ENCODE assay signal across 1 cellular context in the genomic region with DNA sequence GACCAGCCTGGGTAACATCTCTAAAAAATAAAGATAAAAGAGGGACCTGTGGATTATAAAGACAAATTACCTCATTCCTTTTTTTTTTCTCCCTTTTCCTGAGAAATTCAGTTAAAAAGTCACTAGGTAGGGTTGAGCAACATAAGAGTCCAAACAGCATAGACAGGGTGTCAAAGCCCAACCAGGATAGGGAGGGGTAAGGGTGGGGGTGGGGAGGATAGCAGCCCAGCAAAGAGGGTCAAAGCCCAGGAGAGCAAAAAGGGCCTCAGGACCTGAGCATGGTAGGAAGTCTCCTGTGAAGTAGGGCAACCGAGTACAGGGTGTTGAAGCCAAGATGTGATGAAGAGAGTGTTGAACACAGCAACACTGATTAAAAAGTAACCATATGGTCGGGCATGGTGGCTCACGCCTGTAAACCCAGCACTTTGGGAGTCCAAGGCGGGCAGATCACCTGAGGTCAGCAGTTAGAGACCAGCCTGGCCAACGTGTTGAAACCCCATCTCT.
A peak's percentile ranks its signal among the peaks of the same experiment; 100 is the strongest.
TF ChIP-seq lines count a peak whose summit lies in the region.

No MANE protein-coding gene starts in this region.

TF ChIP-seq in HepG2, 621 proteins besides CTCF, POLR2A, EP300 and RAD21 (continued from another document and continues in another):
- TF ChIP-seq, protein P1, sequence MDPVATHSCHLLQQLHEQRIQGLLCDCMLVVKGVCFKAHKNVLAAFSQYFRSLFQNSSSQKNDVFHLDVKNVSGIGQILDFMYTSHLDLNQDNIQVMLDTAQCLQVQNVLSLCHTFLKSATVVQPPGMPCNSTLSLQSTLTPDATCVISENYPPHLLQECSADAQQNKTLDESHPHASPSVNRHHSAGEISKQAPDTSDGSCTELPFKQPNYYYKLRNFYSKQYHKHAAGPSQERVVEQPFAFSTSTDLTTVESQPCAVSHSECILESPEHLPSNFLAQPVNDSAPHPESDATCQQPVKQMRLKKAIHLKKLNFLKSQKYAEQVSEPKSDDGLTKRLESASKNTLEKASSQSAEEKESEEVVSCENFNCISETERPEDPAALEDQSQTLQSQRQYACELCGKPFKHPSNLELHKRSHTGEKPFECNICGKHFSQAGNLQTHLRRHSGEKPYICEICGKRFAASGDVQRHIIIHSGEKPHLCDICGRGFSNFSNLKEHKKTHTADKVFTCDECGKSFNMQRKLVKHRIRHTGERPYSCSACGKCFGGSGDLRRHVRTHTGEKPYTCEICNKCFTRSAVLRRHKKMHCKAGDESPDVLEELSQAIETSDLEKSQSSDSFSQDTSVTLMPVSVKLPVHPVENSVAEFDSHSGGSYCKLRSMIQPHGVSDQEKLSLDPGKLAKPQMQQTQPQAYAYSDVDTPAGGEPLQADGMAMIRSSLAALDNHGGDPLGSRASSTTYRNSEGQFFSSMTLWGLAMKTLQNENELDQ (CRISPR knock-in tag; IDR thresholded peaks at IDR 0.05; ENCODE audit: borderline replicate concordance), result no peak
- TF ChIP-seq TRIM24 (CRISPR knock-in tag; IDR thresholded peaks at IDR 0.05), result no peak
- TF ChIP-seq HNF4G (IDR thresholded peaks at IDR 0.05; ENCODE audit: borderline replicate concordance, low read depth, low read length), result peak; percentile 46; the same call in 1 of the 2 replicates
- no peak for TF ChIP-seq HNF4G (CRISPR knock-in tag; IDR thresholded peaks at IDR 0.05; ENCODE audit: borderline replicate concordance, low read depth)
- no peak for TF ChIP-seq ZNF10 (CRISPR knock-in tag; IDR thresholded peaks at IDR 0.05; ENCODE audit: borderline replicate concordance, low read depth)
- TF ChIP-seq, protein P2, sequence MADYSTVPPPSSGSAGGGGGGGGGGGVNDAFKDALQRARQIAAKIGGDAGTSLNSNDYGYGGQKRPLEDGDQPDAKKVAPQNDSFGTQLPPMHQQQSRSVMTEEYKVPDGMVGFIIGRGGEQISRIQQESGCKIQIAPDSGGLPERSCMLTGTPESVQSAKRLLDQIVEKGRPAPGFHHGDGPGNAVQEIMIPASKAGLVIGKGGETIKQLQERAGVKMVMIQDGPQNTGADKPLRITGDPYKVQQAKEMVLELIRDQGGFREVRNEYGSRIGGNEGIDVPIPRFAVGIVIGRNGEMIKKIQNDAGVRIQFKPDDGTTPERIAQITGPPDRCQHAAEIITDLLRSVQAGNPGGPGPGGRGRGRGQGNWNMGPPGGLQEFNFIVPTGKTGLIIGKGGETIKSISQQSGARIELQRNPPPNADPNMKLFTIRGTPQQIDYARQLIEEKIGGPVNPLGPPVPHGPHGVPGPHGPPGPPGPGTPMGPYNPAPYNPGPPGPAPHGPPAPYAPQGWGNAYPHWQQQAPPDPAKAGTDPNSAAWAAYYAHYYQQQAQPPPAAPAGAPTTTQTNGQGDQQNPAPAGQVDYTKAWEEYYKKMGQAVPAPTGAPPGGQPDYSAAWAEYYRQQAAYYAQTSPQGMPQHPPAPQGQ (CRISPR knock-in tag; IDR thresholded peaks at IDR 0.05; ENCODE audit: borderline replicate concordance), result no peak
- TF ChIP-seq, protein P3, sequence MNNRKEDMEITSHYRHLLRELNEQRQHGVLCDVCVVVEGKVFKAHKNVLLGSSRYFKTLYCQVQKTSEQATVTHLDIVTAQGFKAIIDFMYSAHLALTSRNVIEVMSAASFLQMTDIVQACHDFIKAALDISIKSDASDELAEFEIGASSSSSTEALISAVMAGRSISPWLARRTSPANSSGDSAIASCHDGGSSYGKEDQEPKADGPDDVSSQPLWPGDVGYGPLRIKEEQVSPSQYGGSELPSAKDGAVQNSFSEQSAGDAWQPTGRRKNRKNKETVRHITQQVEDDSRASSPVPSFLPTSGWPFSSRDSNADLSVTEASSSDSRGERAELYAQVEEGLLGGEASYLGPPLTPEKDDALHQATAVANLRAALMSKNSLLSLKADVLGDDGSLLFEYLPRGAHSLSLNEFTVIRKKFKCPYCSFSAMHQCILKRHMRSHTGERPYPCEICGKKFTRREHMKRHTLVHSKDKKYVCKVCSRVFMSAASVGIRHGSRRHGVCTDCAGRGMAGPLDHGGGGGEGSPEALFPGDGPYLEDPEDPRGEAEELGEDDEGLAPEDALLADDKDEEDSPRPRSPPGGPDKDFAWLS (CRISPR knock-in tag; IDR thresholded peaks at IDR 0.05; ENCODE audit: borderline replicate concordance), result no peak
- TF ChIP-seq TP53 (CRISPR knock-in tag; conservative IDR thresholded peaks at IDR 0.05), result no peak
- no peak for TF ChIP-seq ZNF589 (CRISPR knock-in tag; conservative IDR thresholded peaks at IDR 0.05)
- TF ChIP-seq, protein P4, sequence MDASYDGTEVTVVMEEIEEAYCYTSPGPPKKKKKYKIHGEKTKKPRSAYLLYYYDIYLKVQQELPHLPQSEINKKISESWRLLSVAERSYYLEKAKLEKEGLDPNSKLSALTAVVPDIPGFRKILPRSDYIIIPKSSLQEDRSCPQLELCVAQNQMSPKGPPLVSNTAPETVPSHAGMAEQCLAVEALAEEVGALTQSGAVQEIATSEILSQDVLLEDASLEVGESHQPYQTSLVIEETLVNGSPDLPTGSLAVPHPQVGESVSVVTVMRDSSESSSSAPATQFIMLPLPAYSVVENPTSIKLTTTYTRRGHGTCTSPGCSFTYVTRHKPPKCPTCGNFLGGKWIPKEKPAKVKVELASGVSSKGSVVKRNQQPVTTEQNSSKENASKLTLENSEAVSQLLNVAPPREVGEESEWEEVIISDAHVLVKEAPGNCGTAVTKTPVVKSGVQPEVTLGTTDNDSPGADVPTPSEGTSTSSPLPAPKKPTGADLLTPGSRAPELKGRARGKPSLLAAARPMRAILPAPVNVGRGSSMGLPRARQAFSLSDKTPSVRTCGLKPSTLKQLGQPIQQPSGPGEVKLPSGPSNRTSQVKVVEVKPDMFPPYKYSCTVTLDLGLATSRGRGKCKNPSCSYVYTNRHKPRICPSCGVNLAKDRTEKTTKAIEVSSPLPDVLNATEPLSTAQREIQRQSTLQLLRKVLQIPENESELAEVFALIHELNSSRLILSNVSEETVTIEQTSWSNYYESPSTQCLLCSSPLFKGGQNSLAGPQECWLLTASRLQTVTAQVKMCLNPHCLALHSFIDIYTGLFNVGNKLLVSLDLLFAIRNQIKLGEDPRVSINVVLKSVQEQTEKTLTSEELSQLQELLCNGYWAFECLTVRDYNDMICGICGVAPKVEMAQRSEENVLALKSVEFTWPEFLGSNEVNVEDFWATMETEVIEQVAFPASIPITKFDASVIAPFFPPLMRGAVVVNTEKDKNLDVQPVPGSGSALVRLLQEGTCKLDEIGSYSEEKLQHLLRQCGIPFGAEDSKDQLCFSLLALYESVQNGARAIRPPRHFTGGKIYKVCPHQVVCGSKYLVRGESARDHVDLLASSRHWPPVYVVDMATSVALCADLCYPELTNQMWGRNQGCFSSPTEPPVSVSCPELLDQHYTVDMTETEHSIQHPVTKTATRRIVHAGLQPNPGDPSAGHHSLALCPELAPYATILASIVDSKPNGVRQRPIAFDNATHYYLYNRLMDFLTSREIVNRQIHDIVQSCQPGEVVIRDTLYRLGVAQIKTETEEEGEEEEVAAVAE (CRISPR knock-in tag; IDR thresholded peaks at IDR 0.05; ENCODE audit: borderline replicate concordance), result no peak; the same call in 1 of the 2 replicates
- TF ChIP-seq, protein P5, sequence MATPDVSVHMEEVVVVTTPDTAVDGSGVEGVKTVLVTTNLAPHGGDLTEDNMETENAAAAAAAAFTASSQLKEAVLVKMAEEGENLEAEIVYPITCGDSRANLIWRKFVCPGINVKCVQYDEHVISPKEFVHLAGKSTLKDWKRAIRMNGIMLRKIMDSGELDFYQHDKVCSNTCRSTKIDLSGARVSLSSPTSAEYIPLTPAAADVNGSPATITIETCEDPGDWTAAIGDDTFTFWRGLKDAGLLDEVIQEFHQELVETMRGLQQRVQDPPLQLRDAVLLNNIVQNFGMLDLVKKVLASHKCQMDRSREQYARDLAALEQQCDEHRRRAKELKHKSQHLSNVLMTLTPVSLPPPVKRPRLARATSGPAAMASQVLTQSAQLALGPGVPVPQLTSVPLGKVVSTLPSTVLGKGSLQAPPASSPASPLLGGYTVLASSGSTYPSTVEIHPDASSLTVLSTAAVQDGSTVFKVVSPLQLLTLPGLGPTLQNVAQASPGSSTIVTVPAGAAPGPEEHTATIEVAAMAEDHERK (CRISPR knock-in tag; IDR thresholded peaks at IDR 0.05; ENCODE audit: low read depth), result no peak
- TF ChIP-seq, protein P6, sequence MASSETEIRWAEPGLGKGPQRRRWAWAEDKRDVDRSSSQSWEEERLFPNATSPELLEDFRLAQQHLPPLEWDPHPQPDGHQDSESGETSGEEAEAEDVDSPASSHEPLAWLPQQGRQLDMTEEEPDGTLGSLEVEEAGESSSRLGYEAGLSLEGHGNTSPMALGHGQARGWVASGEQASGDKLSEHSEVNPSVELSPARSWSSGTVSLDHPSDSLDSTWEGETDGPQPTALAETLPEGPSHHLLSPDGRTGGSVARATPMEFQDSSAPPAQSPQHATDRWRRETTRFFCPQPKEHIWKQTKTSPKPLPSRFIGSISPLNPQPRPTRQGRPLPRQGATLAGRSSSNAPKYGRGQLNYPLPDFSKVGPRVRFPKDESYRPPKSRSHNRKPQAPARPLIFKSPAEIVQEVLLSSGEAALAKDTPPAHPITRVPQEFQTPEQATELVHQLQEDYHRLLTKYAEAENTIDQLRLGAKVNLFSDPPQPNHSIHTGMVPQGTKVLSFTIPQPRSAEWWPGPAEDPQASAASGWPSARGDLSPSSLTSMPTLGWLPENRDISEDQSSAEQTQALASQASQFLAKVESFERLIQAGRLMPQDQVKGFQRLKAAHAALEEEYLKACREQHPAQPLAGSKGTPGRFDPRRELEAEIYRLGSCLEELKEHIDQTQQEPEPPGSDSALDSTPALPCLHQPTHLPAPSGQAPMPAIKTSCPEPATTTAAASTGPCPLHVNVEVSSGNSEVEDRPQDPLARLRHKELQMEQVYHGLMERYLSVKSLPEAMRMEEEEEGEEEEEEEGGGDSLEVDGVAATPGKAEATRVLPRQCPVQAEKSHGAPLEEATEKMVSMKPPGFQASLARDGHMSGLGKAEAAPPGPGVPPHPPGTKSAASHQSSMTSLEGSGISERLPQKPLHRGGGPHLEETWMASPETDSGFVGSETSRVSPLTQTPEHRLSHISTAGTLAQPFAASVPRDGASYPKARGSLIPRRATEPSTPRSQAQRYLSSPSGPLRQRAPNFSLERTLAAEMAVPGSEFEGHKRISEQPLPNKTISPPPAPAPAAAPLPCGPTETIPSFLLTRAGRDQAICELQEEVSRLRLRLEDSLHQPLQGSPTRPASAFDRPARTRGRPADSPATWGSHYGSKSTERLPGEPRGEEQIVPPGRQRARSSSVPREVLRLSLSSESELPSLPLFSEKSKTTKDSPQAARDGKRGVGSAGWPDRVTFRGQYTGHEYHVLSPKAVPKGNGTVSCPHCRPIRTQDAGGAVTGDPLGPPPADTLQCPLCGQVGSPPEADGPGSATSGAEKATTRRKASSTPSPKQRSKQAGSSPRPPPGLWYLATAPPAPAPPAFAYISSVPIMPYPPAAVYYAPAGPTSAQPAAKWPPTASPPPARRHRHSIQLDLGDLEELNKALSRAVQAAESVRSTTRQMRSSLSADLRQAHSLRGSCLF (CRISPR knock-in tag; IDR thresholded peaks at IDR 0.05; ENCODE audit: borderline replicate concordance), result no peak
- TF ChIP-seq ZBTB20 (CRISPR knock-in tag; IDR thresholded peaks at IDR 0.05; ENCODE audit: borderline replicate concordance, low read depth), result no peak
- TF ChIP-seq TBX3 (IDR thresholded peaks at IDR 0.05; ENCODE audit: borderline replicate concordance), result peak; percentile 15; the same call in 1 of the 2 replicates
- TF ChIP-seq ZFP37 (CRISPR knock-in tag; IDR thresholded peaks at IDR 0.05; ENCODE audit: borderline replicate concordance), result no peak
- no peak for TF ChIP-seq SOX6 (IDR thresholded peaks at IDR 0.05)
- TF ChIP-seq SOX6 (CRISPR knock-in tag; IDR thresholded peaks at IDR 0.05), result peak; percentile 82
- TF ChIP-seq ZSCAN12 (CRISPR knock-in tag; IDR thresholded peaks at IDR 0.05), result no peak
- TF ChIP-seq, protein P7, sequence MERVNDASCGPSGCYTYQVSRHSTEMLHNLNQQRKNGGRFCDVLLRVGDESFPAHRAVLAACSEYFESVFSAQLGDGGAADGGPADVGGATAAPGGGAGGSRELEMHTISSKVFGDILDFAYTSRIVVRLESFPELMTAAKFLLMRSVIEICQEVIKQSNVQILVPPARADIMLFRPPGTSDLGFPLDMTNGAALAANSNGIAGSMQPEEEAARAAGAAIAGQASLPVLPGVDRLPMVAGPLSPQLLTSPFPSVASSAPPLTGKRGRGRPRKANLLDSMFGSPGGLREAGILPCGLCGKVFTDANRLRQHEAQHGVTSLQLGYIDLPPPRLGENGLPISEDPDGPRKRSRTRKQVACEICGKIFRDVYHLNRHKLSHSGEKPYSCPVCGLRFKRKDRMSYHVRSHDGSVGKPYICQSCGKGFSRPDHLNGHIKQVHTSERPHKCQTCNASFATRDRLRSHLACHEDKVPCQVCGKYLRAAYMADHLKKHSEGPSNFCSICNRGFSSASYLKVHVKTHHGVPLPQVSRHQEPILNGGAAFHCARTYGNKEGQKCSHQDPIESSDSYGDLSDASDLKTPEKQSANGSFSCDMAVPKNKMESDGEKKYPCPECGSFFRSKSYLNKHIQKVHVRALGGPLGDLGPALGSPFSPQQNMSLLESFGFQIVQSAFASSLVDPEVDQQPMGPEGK (CRISPR knock-in tag; IDR thresholded peaks at IDR 0.05), result no peak; the same call in 1 of the 2 replicates
- TF ChIP-seq ZSCAN31 (CRISPR knock-in tag; IDR thresholded peaks at IDR 0.05; ENCODE audit: low read depth), result 0 out of 2 replicates have a peak, but pooled peaks have one; percentile 27
- peak; percentile 31 for TF ChIP-seq NR2F6 (IDR thresholded peaks at IDR 0.05)
- no peak; the same call in 1 of the 2 replicates for TF ChIP-seq NR2F6 (CRISPR knock-in tag; IDR thresholded peaks at IDR 0.05)
- TF ChIP-seq ZNF263 (CRISPR knock-in tag; IDR thresholded peaks at IDR 0.05), result no peak
- TF ChIP-seq, protein P8, sequence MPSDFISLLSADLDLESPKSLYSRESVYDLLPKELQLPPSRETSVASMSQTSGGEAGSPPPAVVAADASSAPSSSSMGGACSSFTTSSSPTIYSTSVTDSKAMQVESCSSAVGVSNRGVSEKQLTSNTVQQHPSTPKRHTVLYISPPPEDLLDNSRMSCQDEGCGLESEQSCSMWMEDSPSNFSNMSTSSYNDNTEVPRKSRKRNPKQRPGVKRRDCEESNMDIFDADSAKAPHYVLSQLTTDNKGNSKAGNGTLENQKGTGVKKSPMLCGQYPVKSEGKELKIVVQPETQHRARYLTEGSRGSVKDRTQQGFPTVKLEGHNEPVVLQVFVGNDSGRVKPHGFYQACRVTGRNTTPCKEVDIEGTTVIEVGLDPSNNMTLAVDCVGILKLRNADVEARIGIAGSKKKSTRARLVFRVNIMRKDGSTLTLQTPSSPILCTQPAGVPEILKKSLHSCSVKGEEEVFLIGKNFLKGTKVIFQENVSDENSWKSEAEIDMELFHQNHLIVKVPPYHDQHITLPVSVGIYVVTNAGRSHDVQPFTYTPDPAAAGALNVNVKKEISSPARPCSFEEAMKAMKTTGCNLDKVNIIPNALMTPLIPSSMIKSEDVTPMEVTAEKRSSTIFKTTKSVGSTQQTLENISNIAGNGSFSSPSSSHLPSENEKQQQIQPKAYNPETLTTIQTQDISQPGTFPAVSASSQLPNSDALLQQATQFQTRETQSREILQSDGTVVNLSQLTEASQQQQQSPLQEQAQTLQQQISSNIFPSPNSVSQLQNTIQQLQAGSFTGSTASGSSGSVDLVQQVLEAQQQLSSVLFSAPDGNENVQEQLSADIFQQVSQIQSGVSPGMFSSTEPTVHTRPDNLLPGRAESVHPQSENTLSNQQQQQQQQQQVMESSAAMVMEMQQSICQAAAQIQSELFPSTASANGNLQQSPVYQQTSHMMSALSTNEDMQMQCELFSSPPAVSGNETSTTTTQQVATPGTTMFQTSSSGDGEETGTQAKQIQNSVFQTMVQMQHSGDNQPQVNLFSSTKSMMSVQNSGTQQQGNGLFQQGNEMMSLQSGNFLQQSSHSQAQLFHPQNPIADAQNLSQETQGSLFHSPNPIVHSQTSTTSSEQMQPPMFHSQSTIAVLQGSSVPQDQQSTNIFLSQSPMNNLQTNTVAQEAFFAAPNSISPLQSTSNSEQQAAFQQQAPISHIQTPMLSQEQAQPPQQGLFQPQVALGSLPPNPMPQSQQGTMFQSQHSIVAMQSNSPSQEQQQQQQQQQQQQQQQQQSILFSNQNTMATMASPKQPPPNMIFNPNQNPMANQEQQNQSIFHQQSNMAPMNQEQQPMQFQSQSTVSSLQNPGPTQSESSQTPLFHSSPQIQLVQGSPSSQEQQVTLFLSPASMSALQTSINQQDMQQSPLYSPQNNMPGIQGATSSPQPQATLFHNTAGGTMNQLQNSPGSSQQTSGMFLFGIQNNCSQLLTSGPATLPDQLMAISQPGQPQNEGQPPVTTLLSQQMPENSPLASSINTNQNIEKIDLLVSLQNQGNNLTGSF (CRISPR knock-in tag; IDR thresholded peaks at IDR 0.05), result no peak
